Comparison of ENCODE assay signal across 24 cellular contexts in the genomic region with DNA sequence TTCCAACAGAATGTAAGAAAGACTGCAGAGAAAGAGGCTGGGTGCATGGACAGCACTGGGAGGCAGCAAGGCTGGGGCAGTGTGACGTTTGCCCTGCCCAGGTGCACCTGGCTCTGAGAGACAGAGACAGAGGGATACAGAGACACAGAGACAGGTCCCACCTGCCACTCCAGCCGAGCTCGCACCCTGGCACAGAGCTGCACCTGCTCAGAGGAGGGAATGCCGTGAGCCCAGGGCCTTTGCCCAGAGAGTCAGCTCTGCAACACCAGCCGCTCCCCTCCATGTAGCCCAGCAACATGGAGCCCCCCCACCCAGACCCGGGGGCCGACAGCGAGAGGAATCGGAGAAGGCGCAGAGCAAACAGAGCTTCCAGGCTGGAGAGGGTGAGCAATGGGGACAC. TPM values are rescaled to one million over a fixed set of nuclear protein-coding genes. Genes with fewer than 3 reads are reported as not detected.
"Had no signal": no experiment of that assay in that cellular context is flagged by ENCODE, and none has a peak within 500 bp of the region (broad histone marks: within the 10 kb centered on the region; RNA-seq: fewer than 3 reads in every experiment).

No MANE protein-coding gene starts in this region.

- ATAC-seq: activated T-helper 17 cell treated with anti-CD3 and anti-CD28 coated beads, Interleukin-2, amount 50 U/mL, for 72 hours; T-cell had no signal

- H3K27ac ChIP-seq: brain microvascular endothelial cell, cardiac muscle cell, PC-9, SK-N-MC had no signal

- H3K36me3 ChIP-seq: brain microvascular endothelial cell, cardiac muscle cell had no signal

- H3K4me3 Mint-ChIP-seq: activated B cell treated with CpG ODN at 0.5 μM for 24 hours; activated CD4-positive, alpha-beta memory T cell treated with anti-CD3 and anti-CD28 coated beads, Interleukin-2, amount 10 ng/mL, durations not matched to agents 7 days and 5 days; activated CD4-positive, alpha-beta T cell treated with anti-CD3 and anti-CD28 coated beads, Interleukin-2, amount 10 ng/mL, durations not matched to agents 7 days and 5 days; activated naive CD4-positive, alpha-beta T cell treated with anti-CD3 and anti-CD28 coated beads for 36 hours; activated naive CD8-positive, alpha-beta T cell; activated T-helper 17 cell treated with anti-CD3 and anti-CD28 coated beads, Interleukin-2, amount 50 U/mL, for 72 hours; T-cell had no signal

- H3K9me3 Mint-ChIP-seq: activated B cell treated with CpG ODN at 0.5 μM for 24 hours; activated CD4-positive, alpha-beta memory T cell treated with anti-CD3 and anti-CD28 coated beads, Interleukin-2, amount 10 ng/mL, durations not matched to agents 7 days and 5 days; activated CD4-positive, alpha-beta T cell treated with anti-CD3 and anti-CD28 coated beads, Interleukin-2, amount 10 ng/mL, durations not matched to agents 7 days and 5 days; activated naive CD4-positive, alpha-beta T cell treated with anti-CD3 and anti-CD28 coated beads for 36 hours; activated T-helper 17 cell treated with anti-CD3 and anti-CD28 coated beads, Interleukin-2, amount 50 U/mL, for 72 hours; T-cell had no signal

- H3K4me2 ChIP-seq: PC-9 had no signal

- DNase-seq: activated B cell treated with CpG ODN at 0.5 μM for 24 hours; activated CD4-positive, alpha-beta memory T cell treated with anti-CD3 and anti-CD28 coated beads, Interleukin-2, amount 10 ng/mL, durations not matched to agents 7 days and 5 days; activated CD4-positive, alpha-beta T cell treated with anti-CD3 and anti-CD28 coated beads, Interleukin-2, amount 10 ng/mL, durations not matched to agents 7 days and 5 days; activated gamma-delta T cell; activated naive CD4-positive, alpha-beta T cell treated with anti-CD3 and anti-CD28 coated beads for 36 hours; activated T-cell treated with anti-CD3 and anti-CD28 coated beads for 4 hours; activated T-cell treated with anti-CD3 and anti-CD28 coated beads, Interleukin-2, amount 50 U/mL, for 48 hours; amygdala; brain microvascular endothelial cell; Kasumi-1; KBM-7; NCI-H1105 treated with DMSO at 0.1 percent for 48 hours; NCI-H1436 treated with DMSO at 0.1 percent for 48 hours; NCI-H2029; NCI-H446; NCI-H524; PC-9; T-cell; T-helper 2 cell; T1000 had no signal

- H3K4me1 Mint-ChIP-seq: activated B cell treated with CpG ODN at 0.5 μM for 24 hours; activated T-helper 17 cell treated with anti-CD3 and anti-CD28 coated beads, Interleukin-2, amount 50 U/mL, for 72 hours; T-cell had no signal

- H2AFZ ChIP-seq: PC-9 had no signal

- H3K27ac Mint-ChIP-seq: activated B cell treated with CpG ODN at 0.5 μM for 24 hours; activated CD4-positive, alpha-beta memory T cell treated with anti-CD3 and anti-CD28 coated beads, Interleukin-2, amount 10 ng/mL, durations not matched to agents 7 days and 5 days; activated CD4-positive, alpha-beta T cell treated with anti-CD3 and anti-CD28 coated beads, Interleukin-2, amount 10 ng/mL, durations not matched to agents 7 days and 5 days; activated naive CD4-positive, alpha-beta T cell treated with anti-CD3 and anti-CD28 coated beads for 36 hours; activated naive CD8-positive, alpha-beta T cell; activated T-helper 17 cell treated with anti-CD3 and anti-CD28 coated beads, Interleukin-2, amount 50 U/mL, for 72 hours; T-cell had no signal

- H3K27me3 ChIP-seq: brain microvascular endothelial cell, cardiac muscle cell had no signal

- H3K36me3 Mint-ChIP-seq: activated naive CD8-positive, alpha-beta T cell; T-cell had no signal

- H3K4me3 ChIP-seq: cardiac muscle cell, PC-9, SK-N-MC had no signal

RNA-seq across cellular contexts. Expression of a gene that starts 45.7 kb away (rescaled TPM):
- total RNA-seq: activated CD4-positive, alpha-beta memory T cell treated with anti-CD3 and anti-CD28 coated beads, Interleukin-2, amount 10 ng/mL, durations not matched to agents 7 days and 5 days; PC-9 had no signal
